ENCODE assay signal across 12 cellular contexts in the genomic region with DNA sequence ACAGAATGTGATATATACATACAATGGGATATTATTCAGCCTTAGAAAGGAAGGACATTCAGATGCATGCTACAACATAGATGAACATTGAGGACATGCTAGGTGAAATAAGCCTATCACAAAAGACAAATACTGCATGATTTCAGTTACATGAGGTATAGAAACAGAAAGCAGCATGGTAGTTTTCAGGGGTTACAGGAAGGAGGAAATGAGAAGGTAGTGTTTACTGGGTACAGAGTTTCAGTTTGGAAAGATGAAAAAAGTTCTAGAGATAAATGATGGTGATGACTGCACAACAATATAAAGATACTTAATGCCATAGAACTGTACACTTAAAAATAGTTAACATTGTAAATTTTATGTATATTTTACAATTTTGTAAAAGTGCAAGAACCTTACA.
DNase-seq lines count a peak whose midpoint lies in the region; ATAC-seq lines count a peak whose summit lies in the region.
"Had no signal": no experiment of that assay in that cellular context is flagged by ENCODE, and none has a peak within 500 bp of the region (broad histone marks: within the 10 kb centered on the region; RNA-seq: fewer than 3 reads in every experiment).

No MANE protein-coding gene starts in this region.

- intact Hi-C loops in right cardiac atrium (cut with DNase I), result no loop called here

- H3K27ac Mint-ChIP-seq in stimulated activated naive B cell treated with anti-CD40 and anti-IgM and Interleukin-4, amounts not matched to agents 10 μg/mL and 1 μg/mL and 100 μg/mL, for 72 hours, result no peak overlapping the region
- H3K27ac Mint-ChIP-seq: stimulated activated naive CD8-positive, alpha-beta T cell treated with anti-CD3 and anti-CD28 coated beads, Interleukin-15, Interleukin-2, amounts not matched to agents 100 ng/mL and 50 ng/mL, for 24 hours had no signal

- no peaks in the 10 kb centered on the region for H3K27me3 ChIP-seq in right cardiac atrium (ENCODE audit: control insufficient read depth, insufficient read depth)

- H3K9me3 Mint-ChIP-seq in stimulated activated naive B cell treated with anti-CD40 and anti-IgM and Interleukin-4, amounts not matched to agents 10 μg/mL and 1 μg/mL and 100 μg/mL, for 72 hours, result peaks cover 4 to 9% of the 10 kb centered on the region in 2 donors

- H3K4me1 ChIP-seq in right cardiac atrium (ENCODE audit: control insufficient read depth, insufficient read depth, low read length), result no peaks in the 10 kb centered on the region

- ATAC-seq in GM19025 (IDR thresholded peaks at IDR 0.05; ENCODE audit: low read depth, unreplicated experiment) (peak; percentile 55), GM21529 (IDR thresholded peaks at IDR 0.05; ENCODE audit: unreplicated experiment) (peak; percentile 79), HG03196 (IDR thresholded peaks at IDR 0.05; ENCODE audit: unreplicated experiment) (peak; percentile 73), right cardiac atrium (no peak)
- ATAC-seq in stimulated activated naive B cell treated with anti-CD40 and anti-IgM and Interleukin-4, amounts not matched to agents 10 μg/mL and 1 μg/mL and 100 μg/mL, for 72 hours (replicated peaks), result peak; percentile 41 to 45

- no peak overlapping the region for H3K4me3 ChIP-seq in right cardiac atrium (ENCODE audit: low read length)
- H3K4me3 ChIP-seq: HAP-1 had no signal

- H3K27me3 Mint-ChIP-seq in stimulated activated naive B cell treated with anti-CD40 and anti-IgM and Interleukin-4, amounts not matched to agents 10 μg/mL and 1 μg/mL and 100 μg/mL, for 72 hours, result no peaks in the 10 kb centered on the region

- H3K9me3 ChIP-seq in right cardiac atrium (ENCODE audit: control insufficient read depth, low read length), result no peaks in the 10 kb centered on the region
- H3K9me3 ChIP-seq: HAP-1 had no signal

- no peak for DNase-seq in stimulated activated naive B cell treated with anti-CD40 and anti-IgM and Interleukin-4, amounts not matched to agents 10 μg/mL and 1 μg/mL and 100 μg/mL, for 72 hours
- DNase-seq in GF-D8 (lab: John Stamatoyannopoulos, UW) (no peak), right cardiac atrium (no peak)
- DNase-seq in stimulated activated CD4-positive, alpha-beta T cell treated with anti-CD3 and anti-CD28 coated beads, Interleukin-2, amount 100 ng/mL, for 24 hours, result no peak
- DNase-seq: amniotic stem cell, EL had no signal

- H3K36me3 Mint-ChIP-seq in stimulated activated naive B cell treated with anti-CD40 and anti-IgM and Interleukin-4, amounts not matched to agents 10 μg/mL and 1 μg/mL and 100 μg/mL, for 72 hours, result no peaks in the 10 kb centered on the region

- H3K4me1 Mint-ChIP-seq in stimulated activated naive B cell treated with anti-CD40 and anti-IgM and Interleukin-4, amounts not matched to agents 10 μg/mL and 1 μg/mL and 100 μg/mL, for 72 hours, result no peaks in the 10 kb centered on the region

- H3K27ac ChIP-seq in right cardiac atrium (ENCODE audit: low read length), result no peak overlapping the region
- H3K27ac ChIP-seq: C4-2B had no signal

- H3K4me3 Mint-ChIP-seq in stimulated activated naive B cell treated with anti-CD40 and anti-IgM and Interleukin-4, amounts not matched to agents 10 μg/mL and 1 μg/mL and 100 μg/mL, for 72 hours, result no peak overlapping the region
- H3K4me3 Mint-ChIP-seq: stimulated activated naive CD8-positive, alpha-beta T cell treated with anti-CD3 and anti-CD28 coated beads, Interleukin-15, Interleukin-2, amounts not matched to agents 100 ng/mL and 50 ng/mL, for 24 hours had no signal

Comparison
In these comparisons a context has a peak if more than half of its experiments do, and no peak if none do; other contexts are left out.
1. ATAC-seq: peak in GM19025 (single experiment), GM21529 (single experiment), HG03196 (single experiment) and stimulated activated naive B cell treated with anti-CD40 and anti-IgM and Interleukin-4, amounts not matched to agents 10 μg/mL and 1 μg/mL and 100 μg/mL, for 72 hours (2 of 2); none in right cardiac atrium (0 of 2).